22 cellular contexts compared by ENCODE assay signal in the genomic region with DNA sequence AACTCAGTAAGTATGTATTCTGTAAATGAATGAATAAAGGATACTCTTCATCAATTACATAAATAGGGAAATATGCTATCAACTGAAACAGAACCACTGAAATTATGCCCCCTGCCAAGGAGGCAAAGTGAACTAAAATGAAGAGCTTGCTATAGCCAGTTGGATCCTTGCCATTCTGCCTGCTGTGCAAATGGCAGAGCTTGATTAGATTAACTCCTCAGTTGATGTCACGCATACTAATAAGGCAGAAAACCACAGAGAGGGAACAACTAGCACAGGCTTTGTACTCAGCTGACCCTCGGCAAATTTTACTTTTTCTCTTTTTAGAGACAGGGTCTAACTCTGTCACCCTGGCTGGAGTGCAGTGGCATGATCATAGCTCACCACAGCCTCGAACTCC. TPM values are rescaled to one million over a fixed set of nuclear protein-coding genes. Genes with fewer than 3 reads are reported as not detected.
DNase-seq lines count a peak whose midpoint lies in the region; ATAC-seq and TF ChIP-seq lines count a peak whose summit lies in the region.
"Had no signal": no experiment of that assay in that cellular context is flagged by ENCODE, and none has a peak within 500 bp of the region (broad histone marks: within the 10 kb centered on the region; RNA-seq: fewer than 3 reads in every experiment).

No MANE protein-coding gene starts in this region.

- peak; percentile 79 for DNase-seq in DMS 273 (lab: John Stamatoyannopoulos, UW; ENCODE audit: unreplicated experiment)
- peak in 57 of 76 experiments; percentile 2 to 79 (median 34) for DNase-seq in HUDEP-2 (lab: John Stamatoyannopoulos, UW; ENCODE audit: unreplicated experiment in 76 of 76)
- peak; percentile 41 for DNase-seq in NCI-H748 treated with DMSO at 0.1 percent for 48 hours (lab: John Stamatoyannopoulos, UW)
- DNase-seq in astrocyte of the spinal cord (ENCODE audit: low read depth, low spot score): peak; percentile 23
- no peak for DNase-seq in glomerular visceral epithelial cell (ENCODE audit: extremely low spot score)
- no peak for DNase-seq in epidermal melanocyte (ENCODE audit: insufficient read length, low spot score)
- no peak for DNase-seq in left lung
- DNase-seq: activated CD4-positive, alpha-beta T cell treated with anti-CD3 and anti-CD28 coated beads, Interleukin-2, amount 50 U/mL, for 4 hours; activated effector memory CD4-positive, alpha-beta T cell treated with Interleukin-2 at 50 U/mL for 16 hours; CD4-positive, alpha-beta memory T cell; left cardiac atrium; mesenchymal stem cell; RPMI8226; small intestine; stimulated activated CD4-positive, alpha-beta T cell treated with anti-CD3 and anti-CD28 coated beads, Interleukin-2, amount 100 ng/mL, for 24 hours had no signal

- no peaks in the 10 kb centered on the region for H3K36me3 ChIP-seq in left lung
- H3K36me3 ChIP-seq: HAP-1, suprapubic skin had no signal

- H3K9me3 ChIP-seq in left lung: no peaks in the 10 kb centered on the region
- H3K9me3 ChIP-seq: HAP-1, suprapubic skin had no signal

- no peaks in the 10 kb centered on the region for H3K4me1 ChIP-seq in left lung
- H3K4me1 ChIP-seq: HAP-1, suprapubic skin had no signal

- no peaks in the 10 kb centered on the region for H3K27me3 ChIP-seq in left lung
- H3K27me3 ChIP-seq: suprapubic skin had no signal

- intact Hi-C loops in left lung (cut with DNase I): no loop called here

- no peak for ATAC-seq in left lung
- ATAC-seq: GM12878; left cardiac atrium; stimulated activated memory B cell treated with anti-CD40 and anti-IgM and Interleukin-4, amounts not matched to agents 10 μg/mL and 1 μg/mL and 100 μg/mL, for 72 hours; WTC11 had no signal

- no peak for TF ChIP-seq CTCF in astrocyte of the spinal cord (IDR thresholded peaks at IDR 0.05; ENCODE audit: low read depth, low read length)
- TF ChIP-seq CTCF in left lung (IDR thresholded peaks at IDR 0.05): no peak

- no peak overlapping the region for H3K4me3 ChIP-seq in astrocyte of the spinal cord (ENCODE audit: low read depth, low read length)
- no peak overlapping the region for H3K4me3 ChIP-seq in left lung
- H3K4me3 ChIP-seq: coronary artery, GM12878, HAP-1, suprapubic skin had no signal

- H3K27ac ChIP-seq in left lung: no peak overlapping the region
- H3K27ac ChIP-seq: coronary artery, KMS-11, suprapubic skin had no signal

- in situ Hi-C loops in astrocyte of the spinal cord (cut with HindIII; ENCODE audit: low sequenced_read_pairs): no loop called here

RNA-seq across cellular contexts. Expression of gene FERMT2, which starts 36.7 kb away (rescaled TPM):
- total RNA-seq in left lung: 10 to 100 TPM; 93.4 to 98.8 TPM

Comparison
In these comparisons a context has a peak if more than half of its experiments do, and no peak if none do; other contexts are left out.
1. DNase-seq: peak in DMS 273 (single experiment), HUDEP-2 (57 of 76), NCI-H748 treated with DMSO at 0.1 percent for 48 hours (single experiment) and astrocyte of the spinal cord (single experiment); none in glomerular visceral epithelial cell (single experiment), epidermal melanocyte (single experiment) and left lung (0 of 2).